17 cellular contexts compared by ENCODE assay signal in the genomic region with DNA sequence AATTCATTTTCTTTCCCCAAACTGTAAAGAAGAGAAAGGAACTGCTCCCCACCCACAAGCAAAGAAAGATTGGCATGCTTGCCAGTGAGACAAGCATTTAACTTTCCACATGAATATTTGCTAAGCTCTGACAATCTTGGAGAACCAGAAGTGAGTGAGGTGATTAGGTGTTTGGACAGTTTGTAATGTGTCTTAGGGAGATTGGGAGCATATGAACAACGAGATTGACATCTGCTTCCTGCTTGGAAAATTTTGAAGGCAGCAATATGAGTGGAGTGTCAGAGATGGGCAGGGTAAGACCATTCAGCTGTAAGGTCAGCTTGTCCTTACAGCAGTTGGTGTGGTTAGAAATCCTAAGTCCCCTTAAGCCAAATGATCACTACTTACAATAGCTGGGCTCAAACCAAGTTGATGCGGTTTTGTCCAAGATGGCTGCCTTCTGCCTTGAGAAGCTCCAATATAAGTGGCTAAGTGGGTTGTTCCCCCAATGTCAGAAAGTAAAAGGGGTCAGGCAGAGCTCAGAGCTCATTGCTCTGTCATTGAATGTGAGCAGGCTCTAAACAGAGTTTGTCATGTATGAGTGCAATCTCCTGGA. TPM values are rescaled to one million over a fixed set of nuclear protein-coding genes. Genes with fewer than 3 reads are reported as not detected.
DNase-seq lines count a peak whose midpoint lies in the region; ATAC-seq and TF ChIP-seq lines count a peak whose summit lies in the region.
"Had no signal": no experiment of that assay in that cellular context is flagged by ENCODE, and none has a peak within 500 bp of the region (broad histone marks: within the 10 kb centered on the region; RNA-seq: fewer than 3 reads in every experiment).

No MANE protein-coding gene starts in this region.

- H3K4me3 ChIP-seq in GM23338 (no peak overlapping the region), fibroblast of lung (replicated peaks in 1 of 4; ENCODE audit: control extremely low read depth in 1 of 4, insufficient read depth in 1 of 4, low read depth in 3 of 4, low read length in 4 of 4) (no peak overlapping the region), neuronal stem cell (ENCODE audit: low read length in 2 of 2) (no peak overlapping the region)
- H3K4me3 ChIP-seq: A549 had no signal

- H2BK12ac ChIP-seq in neuronal stem cell (ENCODE audit: low read length): no peak overlapping the region

- H3K79me2 ChIP-seq in GM23338 (replicated peaks; ENCODE audit: insufficient read depth) (no peaks in the 10 kb centered on the region), fibroblast of lung (ENCODE audit: control insufficient read depth, insufficient read depth, low read length) (no peaks in the 10 kb centered on the region)

- H3K27me3 ChIP-seq in GM23338 (ENCODE audit: insufficient read depth): no peaks in the 10 kb centered on the region
- no peaks in the 10 kb centered on the region for H3K27me3 ChIP-seq in fibroblast of lung (ENCODE audit: control insufficient read depth, insufficient read depth, low read length)
- no peaks in the 10 kb centered on the region for H3K27me3 ChIP-seq in neuronal stem cell (ENCODE audit: control insufficient read depth in 3 of 3, insufficient read depth in 3 of 3, low read depth in 1 of 3, low read length in 3 of 3)

- H2AFZ ChIP-seq in GM23338 (no peak overlapping the region; the same call in 1 of the 2 replicates), fibroblast of lung (ENCODE audit: low read length) (peak overlapping the region; percentile 2), neuronal stem cell (ENCODE audit: low read length) (peak overlapping the region; percentile 35)

- no CpG with 5 or more reads among the region's 2 CpGs for WGBS in neuronal stem cell (ENCODE audit: extremely low coverage in 2 of 2, insufficient read length in 2 of 2, insufficient replicate concordance in 1 of 2), 2 donors

- no peak overlapping the region for H2AK5ac ChIP-seq in neuronal stem cell (ENCODE audit: low read depth, low read length)

- 0 out of 2 replicates have a peak, but pooled peaks cover 3% of the 10 kb centered on the region for H3K9me2 ChIP-seq in GM23338 (ENCODE audit: insufficient read depth)

- H3K9me3 ChIP-seq in fibroblast of lung (ENCODE audit: control insufficient read depth, insufficient read depth, low read depth, low read length) (no peaks in the 10 kb centered on the region), neuronal stem cell (replicated peaks in 1 of 2; ENCODE audit: control insufficient read depth in 2 of 2, insufficient read depth in 1 of 2, low read depth in 1 of 2, low read length in 2 of 2) (no peaks in the 10 kb centered on the region)
- H3K9me3 ChIP-seq: A549 had no signal

- TF ChIP-seq CTCF in GM23338 (conservative IDR thresholded peaks at IDR 0.05; ENCODE audit: low read depth in 2 of 2): no peak
- no peak for TF ChIP-seq CTCF in fibroblast of lung (conservative IDR thresholded peaks at IDR 0.05 in 1 of 2, IDR thresholded peaks at IDR 0.05 in 1 of 2; ENCODE audit: low read depth in 1 of 2, low read length in 2 of 2)

- no peak for DNase-seq in GM23338 (ENCODE audit: low spot score)
- peak; percentile 0 for DNase-seq in SK-MEL-5 (ENCODE audit: low read depth, low spot score)
- DNase-seq in fibroblast of lung (ENCODE audit: low read depth in 2 of 2): no peak
- no peak for DNase-seq in neuronal stem cell (ENCODE audit: low spot score)
- DNase-seq in COLO829 (ENCODE audit: low spot score): no peak
- DNase-seq in superior temporal gyrus (ENCODE audit: extremely low spot score): no peak
- no peak for DNase-seq in KBM-7
- DNase-seq: Calu3; CD4-positive, alpha-beta T cell; GF-D8; H7; NCI-H1105; NCI-H510A; NCI-H774 had no signal

- H3K27ac ChIP-seq in GM23338 (ENCODE audit: low read depth): no peak overlapping the region
- H3K27ac ChIP-seq in fibroblast of lung (ENCODE audit: insufficient read depth, low read length): no peak overlapping the region
- H3K27ac ChIP-seq in neuronal stem cell (replicated peaks; ENCODE audit: low read length): no peak overlapping the region
- H3K27ac ChIP-seq: A549 had no signal

- H3K36me3 ChIP-seq in GM23338 (ENCODE audit: insufficient read depth) (no peaks in the 10 kb centered on the region), fibroblast of lung (ENCODE audit: control insufficient read depth, insufficient read depth, low read length) (no peaks in the 10 kb centered on the region), neuronal stem cell (replicated peaks in 1 of 2; ENCODE audit: control insufficient read depth in 2 of 2, insufficient read depth in 2 of 2, low read length in 2 of 2) (no peaks in the 10 kb centered on the region)

- no peaks in the 10 kb centered on the region for H3K27me3 Mint-ChIP-seq in GM23338 (ENCODE audit: insufficient read depth, low read depth, poor library complexity)

- H4K8ac ChIP-seq in neuronal stem cell (ENCODE audit: low read depth, low read length): no peak overlapping the region

- no peak overlapping the region for H3K4me3 Mint-ChIP-seq in GM23338
- H3K4me3 Mint-ChIP-seq: CD4-positive, alpha-beta T cell had no signal

- H3K4me2 ChIP-seq in GM23338: no peak overlapping the region
- no peak overlapping the region for H3K4me2 ChIP-seq in fibroblast of lung (ENCODE audit: extremely low read depth, insufficient read depth, low read length)
- H3K4me2 ChIP-seq in neuronal stem cell (ENCODE audit: insufficient read depth, low read length, poor library complexity, severe bottlenecking): no peak overlapping the region
- H3K4me2 ChIP-seq: A549 had no signal

- no peak for ATAC-seq in GM23338
- ATAC-seq in HG02885 (IDR thresholded peaks at IDR 0.05; ENCODE audit: poor library complexity, unreplicated experiment): no peak
- ATAC-seq: A549 had no signal

- H3F3A ChIP-seq in GM23338 (replicated peaks; ENCODE audit: low read depth): no peaks in the 10 kb centered on the region

- H3K79me1 ChIP-seq in neuronal stem cell (ENCODE audit: low read depth, low read length): no peaks in the 10 kb centered on the region

- no peak overlapping the region for H3K23ac ChIP-seq in neuronal stem cell (ENCODE audit: low read depth, low read length, poor library complexity)

- H3K4ac ChIP-seq in neuronal stem cell (ENCODE audit: low read length): no peak overlapping the region

- H3K18ac ChIP-seq in neuronal stem cell (ENCODE audit: low read length): no peak overlapping the region

- no peaks in the 10 kb centered on the region for H3K36me3 Mint-ChIP-seq in GM23338 (ENCODE audit: low read depth)

- no peak overlapping the region for H3K9ac ChIP-seq in fibroblast of lung (ENCODE audit: insufficient read depth, low read length)
- H3K9ac ChIP-seq in neuronal stem cell (ENCODE audit: low read depth, low read length, poor library complexity): no peak overlapping the region

- H3K27ac Mint-ChIP-seq in GM23338: peak overlapping the region; percentile 1; the same call in 1 of the 2 replicates
- H3K27ac Mint-ChIP-seq: CD4-positive, alpha-beta T cell had no signal

- no peak overlapping the region for H3K14ac ChIP-seq in neuronal stem cell (ENCODE audit: low read length)

- H3K9me3 Mint-ChIP-seq in GM23338: no peaks in the 10 kb centered on the region
- H3K9me3 Mint-ChIP-seq: CD4-positive, alpha-beta T cell had no signal

- H4K20me1 ChIP-seq in GM23338 (replicated peaks; ENCODE audit: insufficient read depth): no peaks in the 10 kb centered on the region
- H4K20me1 ChIP-seq in fibroblast of lung (ENCODE audit: control insufficient read depth, extremely low read depth, insufficient read depth, low read length): no peaks in the 10 kb centered on the region

- no peak overlapping the region for H4K91ac ChIP-seq in neuronal stem cell (ENCODE audit: low read depth, low read length, poor library complexity)

- no peak overlapping the region for H2BK120ac ChIP-seq in neuronal stem cell (ENCODE audit: low read depth, low read length)

- in situ Hi-C loops in SK-MEL-5 (cut with HindIII; ENCODE audit: low pct_unique_long_range_greater_than_20kb, low sequenced_read_pairs) (no loop called here), KBM-7 (cut with MboI; ENCODE audit: low pct_unique_long_range_greater_than_20kb, low sequenced_read_pairs) (no loop called here)

- H3K4me1 ChIP-seq in GM23338 (ENCODE audit: insufficient read depth) (no peaks in the 10 kb centered on the region), fibroblast of lung (ENCODE audit: control insufficient read depth, extremely low read depth, insufficient read depth, low read length) (no peaks in the 10 kb centered on the region), neuronal stem cell (ENCODE audit: control insufficient read depth in 2 of 2, insufficient read depth in 1 of 2, low read depth in 1 of 2, low read length in 2 of 2) (no peaks in the 10 kb centered on the region)
- H3K4me1 ChIP-seq: A549 had no signal

- H2BK15ac ChIP-seq in neuronal stem cell (ENCODE audit: low read length): no peak overlapping the region

- no peak overlapping the region for H2BK5ac ChIP-seq in neuronal stem cell (ENCODE audit: low read length)

- H3K4me1 Mint-ChIP-seq in GM23338: no peaks in the 10 kb centered on the region

TF ChIP-seq in GM23338, 12 proteins besides CTCF, POLR2A, EP300 and RAD21 (continues in another document):
- TF ChIP-seq ZNF114 (CRISPR knock-in tag; IDR thresholded peaks at IDR 0.05): no peak
- no peak for TF ChIP-seq NANOG (IDR thresholded peaks at IDR 0.05; ENCODE audit: borderline replicate concordance)

RNA-seq across cellular contexts. Expression of gene GALNT5, which starts 36.0 kb away (rescaled TPM):
- total RNA-seq in GM23338 (2014; rRNA removed; shearing (Covaris generic)): 0.04 and 0.14 TPM in 2 replicates
- polyA plus RNA-seq in GM23338 (2016; fragmentation: Nextera tagmentation; extraction: Ambion mirVana) (0.05 and 0.12 TPM in 2 replicates), fibroblast of lung (51.5 and 63.7 TPM in 2 replicates)
- total RNA-seq in SK-MEL-5 (2014; rRNA removed; shearing (Covaris generic)): not detected in 2 replicates
- 0.01 TPM in 1 of 2 replicates, not detected in the other for polyA plus RNA-seq in SK-MEL-5 (2015; cell fraction: cytosol; rRNA removed)
- not detected in 2 replicates for polyA plus RNA-seq in SK-MEL-5 (2015; cell fraction: nucleus; rRNA removed)
- total RNA-seq in fibroblast of lung: 32.4 and 199 TPM in 2 replicates
- polyA plus RNA-seq in fibroblast of lung (2012): 42.5 and 54.5 TPM in 2 replicates
- 12.8 and 17.8 TPM in 2 replicates for polyA minus RNA-seq in fibroblast of lung (ENCODE audit: low replicate concordance)
- 0.18 TPM for polyA plus RNA-seq in neuronal stem cell (2013, experiment 1 of 2)
- polyA plus RNA-seq in neuronal stem cell (2013, experiment 2 of 2): 0.21 TPM
- total RNA-seq: CD4-positive, alpha-beta T cell; OCI-LY7 had no signal

Comparison
In these comparisons a context has a peak if more than half of its experiments do, and no peak if none do; other contexts are left out.
1. RNA of gene GALNT5, which starts 36.0 kb away (total RNA-seq): 32.4 to 199 TPM in fibroblast of lung; 0.04 to 0.14 TPM in GM23338 and not detected in SK-MEL-5; every median in the first group is over 10 times any median in the second.